ENCODE assay signal across 13 cellular contexts in the genomic region with DNA sequence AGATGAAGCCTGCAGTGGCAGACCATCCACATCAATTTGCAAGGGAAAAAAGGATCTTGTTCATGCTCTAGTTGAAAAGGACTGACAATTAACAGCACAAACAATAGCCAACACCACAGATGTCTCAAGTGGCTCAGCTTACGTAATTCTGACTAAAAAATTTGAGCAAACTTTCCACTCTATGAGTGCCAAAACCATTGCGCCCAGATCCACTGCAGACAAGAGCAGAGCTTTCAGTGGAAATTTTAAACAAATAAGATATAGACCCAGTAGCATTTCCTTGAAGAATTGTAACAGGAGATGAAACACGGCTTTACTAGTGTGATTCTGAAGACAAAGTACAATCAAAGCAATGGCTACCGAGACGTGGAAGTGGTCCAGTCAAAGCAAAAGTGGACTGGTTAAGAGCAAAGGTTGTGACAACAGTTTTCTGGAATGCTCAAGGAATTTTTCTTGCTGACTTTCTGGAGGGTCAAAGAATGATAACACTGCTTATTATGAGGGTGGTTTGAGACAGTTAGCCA. TPM values are rescaled to one million over a fixed set of nuclear protein-coding genes. Genes with fewer than 3 reads are reported as not detected.
A peak's percentile ranks its signal among the peaks of the same experiment; 100 is the strongest.
DNase-seq lines count a peak whose midpoint lies in the region; TF ChIP-seq lines count a peak whose summit lies in the region.
"Had no signal": no experiment of that assay in that cellular context is flagged by ENCODE, and none has a peak within 500 bp of the region (broad histone marks: within the 10 kb centered on the region; RNA-seq: fewer than 3 reads in every experiment).

No MANE protein-coding gene starts in this region.

- H3K27me3 ChIP-seq in SJSA1 (replicated peaks) (no peaks in the 10 kb centered on the region; the same call in 1 of the 2 replicates), rectal smooth muscle tissue (ENCODE audit: control insufficient read depth, insufficient read depth, low read length) (no peaks in the 10 kb centered on the region)

- no peak overlapping the region for H3K27ac Mint-ChIP-seq in Calu3 (ENCODE audit: unreplicated experiment)
- H3K27ac Mint-ChIP-seq: dendritic cell treated with granulocyte-macrophage colony-stimulating factor and Interleukin-4, amounts not matched to agents 40 ng/mL and 50 ng/mL, for 4 days had no signal

- H3K4me3 ChIP-seq in SJSA1 (no peak overlapping the region), rectal smooth muscle tissue (ENCODE audit: low read length) (peak overlapping the region; percentile 2)

- no TSS peak for BruUV-seq in Calu3 (replicated peaks; lab: Mats Ljungman, UMichigan)

- intact Hi-C loops in Calu3 (cut with micrococcal nuclease; ENCODE audit: unreplicated experiment), result loop anchor here (10.0 kb wide), 1 partner anchor 366 kb away; no protein-coding TSS in a partner anchor

- no peak overlapping the region for H3K9ac ChIP-seq in rectal smooth muscle tissue (ENCODE audit: low read length)

- TF ChIP-seq CTCF in Calu3 (IDR thresholded peaks at IDR 0.05; ENCODE audit: unreplicated experiment), result no peak

- H3K4me1 ChIP-seq in SJSA1 (replicated peaks), result peaks cover 15% of the 10 kb centered on the region
- H3K4me1 ChIP-seq in rectal smooth muscle tissue (ENCODE audit: control insufficient read depth, insufficient read depth, low read length), result no peaks in the 10 kb centered on the region
- H3K4me1 ChIP-seq: Caco-2 had no signal

- H3K4me1 Mint-ChIP-seq in Calu3 (ENCODE audit: low read depth, unreplicated experiment), result no peaks in the 10 kb centered on the region

- no peak overlapping the region for H3K4me3 Mint-ChIP-seq in Calu3 (ENCODE audit: low read depth, unreplicated experiment)
- H3K4me3 Mint-ChIP-seq: dendritic cell treated with granulocyte-macrophage colony-stimulating factor and Interleukin-4, amounts not matched to agents 40 ng/mL and 50 ng/mL, for 4 days had no signal

- no peaks in the 10 kb centered on the region; the same call in 1 of the 2 replicates for H3K9me3 ChIP-seq in SJSA1 (replicated peaks)
- H3K9me3 ChIP-seq: Caco-2 had no signal

- H3K36me3 Mint-ChIP-seq in Calu3 (ENCODE audit: insufficient read depth, unreplicated experiment), result no peaks in the 10 kb centered on the region

- H3K36me3 ChIP-seq in SJSA1 (no peaks in the 10 kb centered on the region), rectal smooth muscle tissue (ENCODE audit: control insufficient read depth, insufficient read depth, low read length) (no peaks in the 10 kb centered on the region)

- CTCF ChIA-PET in Calu3 (lab: Charles Lee), result no interaction called here

- DNase-seq in ELR (ENCODE audit: low read depth) (peak; percentile 28), SJSA1 (ENCODE audit: low read depth in 1 of 2, low spot score in 2 of 2) (peak in 1 of 2 experiments; percentile 52), globus pallidus (ENCODE audit: low spot score) (peak; percentile 69), Calu3 (no peak), NAMALWA (ENCODE audit: low spot score) (no peak), NCI-H524 (lab: John Stamatoyannopoulos, UW) (no peak)
- no peak for DNase-seq in effector CD8-positive, alpha-beta T cell (lab: John Stamatoyannopoulos, UW)
- DNase-seq: activated CD4-positive, CD25-positive, alpha-beta regulatory T cell; Caco-2; NCI-H1694; stimulated activated naive CD4-positive, alpha-beta T cell treated with Interleukin-2 at 50 U/mL for 16 hours had no signal

- H3K27ac ChIP-seq in SJSA1 (0 out of 2 replicates have a peak overlapping the region, but pooled peaks have one; percentile 4), rectal smooth muscle tissue (ENCODE audit: low read depth, low read length) (peak overlapping the region; percentile 10)

- peaks cover 9% of the 10 kb centered on the region for H3K27me3 Mint-ChIP-seq in Calu3 (ENCODE audit: unreplicated experiment)

- peaks cover 2% of the 10 kb centered on the region for H3K9me3 Mint-ChIP-seq in Calu3 (ENCODE audit: low read depth, unreplicated experiment)
- H3K9me3 Mint-ChIP-seq: dendritic cell treated with granulocyte-macrophage colony-stimulating factor and Interleukin-4, amounts not matched to agents 40 ng/mL and 50 ng/mL, for 4 days had no signal

RNA-seq across cellular contexts. Expression of gene ZNF396, which starts 12.0 kb away (rescaled TPM):
- 0.69 and 0.79 TPM in 2 replicates for total RNA-seq in SJSA1 (2014; rRNA removed; shearing (Covaris generic))
- total RNA-seq in Calu3 (2022), result 1.7 and 2.7 TPM in 2 replicates

RNA-seq across cellular contexts. Expression of gene ZNF24, which starts 44.9 kb away (rescaled TPM):
- total RNA-seq in SJSA1 (2014; rRNA removed; shearing (Covaris generic)), result 29.1 and 51.3 TPM in 2 replicates
- 56.3 and 60.0 TPM in 2 replicates for total RNA-seq in Calu3 (2022)

Comparison
In these comparisons a context has a peak if more than half of its experiments do, and no peak if none do; other contexts are left out.
1. DNase-seq: peak in ELR (single experiment) and globus pallidus (single experiment); none in Calu3 (single experiment), NAMALWA (single experiment), NCI-H524 (0 of 2) and effector CD8-positive, alpha-beta T cell (single experiment).